ENCODE assay signal across 8 cellular contexts in genomic region chr22:50783881-50784277, GRCh38. TPM values are rescaled to one million over a fixed set of nuclear protein-coding genes. Genes with fewer than 3 reads are reported as not detected.
DNase-seq lines count a peak whose midpoint lies in the region; ATAC-seq and TF ChIP-seq lines count a peak whose summit lies in the region.
"Not testable (repeated sequence)": the region's sequence is repeated elsewhere in the genome, so short reads cannot be mapped to it uniquely, and the experiment has no call there.

No MANE protein-coding gene starts in this region.

- H3K4me1 Mint-ChIP-seq in activated naive CD4-positive, alpha-beta T cell treated with anti-CD3 and anti-CD28 coated beads, Interleukin-2, amount 50 U/mL, for 24 hours = peaks cover 12% of the 10 kb centered on the region
- peaks cover 13% of the 10 kb centered on the region for H3K4me1 Mint-ChIP-seq in stimulated activated effector memory CD8-positive, alpha-beta T cell treated with anti-CD3 and anti-CD28 coated beads, Interleukin-12 subunit alpha, Interleukin-12 subunit beta, amount 100 ng/mL, for 72 hours

- not testable (repeated sequence) for H3K9me3 Mint-ChIP-seq in activated naive CD4-positive, alpha-beta T cell treated with anti-CD3 and anti-CD28 coated beads, Interleukin-2, amount 50 U/mL, for 24 hours; stimulated activated effector memory CD8-positive, alpha-beta T cell treated with anti-CD3 and anti-CD28 coated beads, Interleukin-12 subunit alpha, Interleukin-12 subunit beta, amount 100 ng/mL, for 72 hours

- H3K27me3 ChIP-seq in DND-41 (ENCODE audit: insufficient read depth, low read length, poor library complexity); PC-3 (ENCODE audit: low read length): not testable (repeated sequence)

- H3K4me2 ChIP-seq in DND-41 (ENCODE audit: insufficient read depth, low read length) (peak overlapping the region; percentile 69), PC-3 (ENCODE audit: low read length) (peak overlapping the region; percentile 59)

- H3K27ac Mint-ChIP-seq in activated naive CD4-positive, alpha-beta T cell treated with anti-CD3 and anti-CD28 coated beads, Interleukin-2, amount 50 U/mL, for 24 hours = peak overlapping the region; percentile 88
- peak overlapping the region; percentile 79 for H3K27ac Mint-ChIP-seq in stimulated activated effector memory CD8-positive, alpha-beta T cell treated with anti-CD3 and anti-CD28 coated beads, Interleukin-12 subunit alpha, Interleukin-12 subunit beta, amount 100 ng/mL, for 72 hours

- H4K20me1 ChIP-seq in DND-41 (ENCODE audit: insufficient read depth, low read length); PC-3 (ENCODE audit: low read length): not testable (repeated sequence)

- H3K9me3 ChIP-seq in DND-41 (ENCODE audit: insufficient read depth, low read length, severe bottlenecking); PC-3 (ENCODE audit: low read length); mucosa of descending colon: not testable (repeated sequence)

- H3K79me2 ChIP-seq in DND-41 (ENCODE audit: insufficient read depth, low read length); PC-3 (ENCODE audit: low read length): not testable (repeated sequence)

- H3K36me3 Mint-ChIP-seq in activated naive CD4-positive, alpha-beta T cell treated with anti-CD3 and anti-CD28 coated beads, Interleukin-2, amount 50 U/mL, for 24 hours; stimulated activated effector memory CD8-positive, alpha-beta T cell treated with anti-CD3 and anti-CD28 coated beads, Interleukin-12 subunit alpha, Interleukin-12 subunit beta, amount 100 ng/mL, for 72 hours: not testable (repeated sequence)

- H3K4me3 ChIP-seq in DND-41 (ENCODE audit: low read depth in 1 of 2, low read length in 2 of 2) (peak overlapping the region; percentile 25 to 58; a peak in 3 of 4 replicates), PC-3 (ENCODE audit: low read length) (peak overlapping the region; percentile 57), fibroblast of mammary gland (ENCODE audit: control insufficient read depth, low read depth, low read length) (peak overlapping the region; percentile 55)
- not testable (repeated sequence) for H3K4me3 ChIP-seq in mucosa of descending colon

- TF ChIP-seq CTCF in DND-41 (IDR thresholded peaks at IDR 0.05; ENCODE audit: borderline replicate concordance, extremely low read depth, low read length, poor library complexity, severe bottlenecking); PC-3 (conservative IDR thresholded peaks at IDR 0.05; ENCODE audit: low read depth, low read length); fibroblast of mammary gland (conservative IDR thresholded peaks at IDR 0.05; ENCODE audit: control insufficient read depth, insufficient read depth, low read depth, low read length); mucosa of descending colon (IDR thresholded peaks at IDR 0.05): not testable (repeated sequence)

- CTCF ChIA-PET in PC-3 (lab: Charles Lee) = not testable (repeated sequence)

- peak overlapping the region; percentile 82 for H3K4me3 Mint-ChIP-seq in activated naive CD4-positive, alpha-beta T cell treated with anti-CD3 and anti-CD28 coated beads, Interleukin-2, amount 50 U/mL, for 24 hours
- peak overlapping the region; percentile 79 for H3K4me3 Mint-ChIP-seq in stimulated activated effector memory CD8-positive, alpha-beta T cell treated with anti-CD3 and anti-CD28 coated beads, Interleukin-12 subunit alpha, Interleukin-12 subunit beta, amount 100 ng/mL, for 72 hours

- H3F3A ChIP-seq in PC-3 (ENCODE audit: low read length, unreplicated experiment) = not testable (repeated sequence)

- DNase-seq in DND-41 (peak; percentile 13), mucosa of descending colon (peak in 2 of 3 donors; percentile 18 to 29)
- not testable (repeated sequence) for DNase-seq in PC-3; fibroblast of mammary gland (ENCODE audit: low read depth); stimulated activated effector memory CD8-positive, alpha-beta T cell treated with anti-CD3 and anti-CD28 coated beads, Interleukin-12 subunit alpha, Interleukin-12 subunit beta, amount 100 ng/mL, for 72 hours (ENCODE audit: low spot score in 2 of 2)

- POLR2A ChIA-PET in PC-3 (lab: Charles Lee; ENCODE audit: unreplicated experiment) = not testable (repeated sequence)

- intact Hi-C loops in PC-3 (cut with micrococcal nuclease); mucosa of descending colon (cut with DNase I, micrococcal nuclease): not testable (repeated sequence)

- H3K9me2 ChIP-seq in PC-3 (replicated peaks; ENCODE audit: low read length) = not testable (repeated sequence)

- H3K4me1 ChIP-seq in DND-41 (ENCODE audit: insufficient read depth, low read length) = peaks cover 14% of the 10 kb centered on the region; the same call in 1 of the 2 replicates
- not testable (repeated sequence) for H3K4me1 ChIP-seq in PC-3 (ENCODE audit: insufficient read depth, low read length); mucosa of descending colon (ENCODE audit: low read depth)

- not testable (repeated sequence) for H3K36me3 ChIP-seq in DND-41 (ENCODE audit: insufficient read depth, low read length); PC-3 (ENCODE audit: low read depth, low read length); mucosa of descending colon (ENCODE audit: low read depth)

- BruUV-seq in PC-3 (replicated peaks; lab: Mats Ljungman, UMichigan) = TSS peak; percentile 95

- ATAC-seq in DND-41 (ENCODE audit: insufficient read depth, low read depth) (peak; percentile 39), GM21526 (IDR thresholded peaks at IDR 0.05; ENCODE audit: low FRiP score, unreplicated experiment) (peak; percentile 34), HG03108 (IDR thresholded peaks at IDR 0.05; ENCODE audit: unreplicated experiment) (peak; percentile 3), PC-3 (peak; percentile 57), mucosa of descending colon (peak; percentile 26)
- ATAC-seq in stimulated activated effector memory CD8-positive, alpha-beta T cell treated with anti-CD3 and anti-CD28 coated beads, Interleukin-12 subunit alpha, Interleukin-12 subunit beta, amount 100 ng/mL, for 72 hours = peak; percentile 12

- H2AFZ ChIP-seq in DND-41 (ENCODE audit: low read depth, low read length) = peak overlapping the region; percentile 62
- H2AFZ ChIP-seq in PC-3 (ENCODE audit: low read length) = not testable (repeated sequence)

- not testable (repeated sequence) for H3K27ac ChIP-seq in DND-41 (ENCODE audit: low read length); PC-3 (ENCODE audit: low read length)

- not testable (repeated sequence) for H3K27me3 Mint-ChIP-seq in activated naive CD4-positive, alpha-beta T cell treated with anti-CD3 and anti-CD28 coated beads, Interleukin-2, amount 50 U/mL, for 24 hours

- H3K9ac ChIP-seq in DND-41 (ENCODE audit: low read depth, low read length) (peak overlapping the region; percentile 58), PC-3 (ENCODE audit: low read length) (peak overlapping the region; percentile 40)

RNA-seq across cellular contexts. Expression of gene RABL2B, which starts 0.4 kb away (rescaled TPM):
- total RNA-seq in PC-3 (2014; rRNA removed) (6.3 and 6.6 TPM in 2 replicates), mucosa of descending colon (10 to 100 TPM; 24.8 to 39.5 (median 38.4) TPM)

RNA-seq across cellular contexts. Expression of gene ACR, which starts 45.9 kb away (rescaled TPM):
- total RNA-seq in PC-3 (2014; rRNA removed) (not detected in 2 replicates), mucosa of descending colon (1 to 10 TPM in 1 of 3 donors, under 1 TPM in 2; 0.41 to 1.4 (median 0.43) TPM)

Comparison
In these comparisons a context has a peak if more than half of its experiments do, and no peak if none do; other contexts are left out.
1. ATAC-seq: peak in every context shown above with its lines; median percentile 57 in PC-3; 39 in DND-41; 34 in GM21526; 26 in mucosa of descending colon; 12 in stimulated activated effector memory CD8-positive, alpha-beta T cell treated with anti-CD3 and anti-CD28 coated beads, Interleukin-12 subunit alpha, Interleukin-12 subunit beta, amount 100 ng/mL, for 72 hours; 3 in HG03108.